10 cellular contexts compared by ENCODE assay signal in genomic region chr10:71747039-71747807, GRCh38. TPM values are rescaled to one million over a fixed set of nuclear protein-coding genes. Genes with fewer than 3 reads are reported as not detected.
DNase-seq lines count a peak whose midpoint lies in the region; ATAC-seq and TF ChIP-seq lines count a peak whose summit lies in the region.
"Had no signal": no experiment of that assay in that cellular context is flagged by ENCODE, and none has a peak within 500 bp of the region (broad histone marks: within the 10 kb centered on the region; RNA-seq: fewer than 3 reads in every experiment).

No MANE protein-coding gene starts in this region.

- H4K20me1 ChIP-seq in osteoblast (ENCODE audit: insufficient read depth, low read length): no peaks in the 10 kb centered on the region

- H3K27ac ChIP-seq in adrenal gland: peak overlapping the region in 3 of 5 donors; percentile 26 to 80 (median 66)
- peak overlapping the region; percentile 53 to 72 (median 55) for H3K27ac ChIP-seq in right lobe of liver
- peak overlapping the region; percentile 40 for H3K27ac ChIP-seq in temporal lobe (ENCODE audit: low read depth, low read length)
- no peak overlapping the region for H3K27ac ChIP-seq in osteoblast (ENCODE audit: low read depth, low read length)
- H3K27ac ChIP-seq: brain microvascular endothelial cell, KMS-11 had no signal

- no peak for DNase-seq in T-helper 2 cell treated with Interferon-gamma antibody and Interleukin-4, amounts not matched to agents 5 μg/mL and 100 μg/mL, for 36 hours (ENCODE audit: low spot score)
- DNase-seq in T-helper 2 cell: no peak
- DNase-seq in adrenal gland: no peak
- no peak for DNase-seq in right lobe of liver
- no peak for DNase-seq in DMS79 (lab: John Stamatoyannopoulos, UW)
- no peak for DNase-seq in osteoblast (ENCODE audit: insufficient read length, low spot score, missing footprints)
- DNase-seq in middle frontal gyrus (ENCODE audit: extremely low spot score, low spot score): no peak
- DNase-seq: brain microvascular endothelial cell had no signal

- intact Hi-C loops in adrenal gland (cut with DNase I): no loop called here
- intact Hi-C loops in right lobe of liver (cut with DNase I): no loop called here

- peak overlapping the region; percentile 98 for H3K27ac Mint-ChIP-seq in T-helper 2 cell treated with Interferon-gamma antibody and Interleukin-4, amounts not matched to agents 5 μg/mL and 100 μg/mL, for 36 hours

- H3K4me3 ChIP-seq in adrenal gland (no peak overlapping the region), right lobe of liver (no peak overlapping the region), osteoblast (ENCODE audit: insufficient read depth, low read length) (no peak overlapping the region)

- peaks cover 88% of the 10 kb centered on the region for H3K4me1 Mint-ChIP-seq in T-helper 2 cell treated with Interferon-gamma antibody and Interleukin-4, amounts not matched to agents 5 μg/mL and 100 μg/mL, for 36 hours (ENCODE audit: low read depth)

- WGBS in adrenal gland, 4 donors: 64 to 76% (median 72%) methylated on average over 4 to 6 of the region's 6 CpGs
- WGBS in right lobe of liver (ENCODE audit: insufficient coverage, low coverage, low lambda C conversion rate, missing lambda C conversion rate): 64% methylated on average over 3 of the region's 6 CpGs

- H3K79me2 ChIP-seq in osteoblast (ENCODE audit: insufficient read depth, low read length): no peaks in the 10 kb centered on the region

- peak overlapping the region; percentile 54 for H3K4me3 Mint-ChIP-seq in T-helper 2 cell treated with Interferon-gamma antibody and Interleukin-4, amounts not matched to agents 5 μg/mL and 100 μg/mL, for 36 hours

- no peak for TF ChIP-seq POLR2A in adrenal gland (IDR thresholded peaks at IDR 0.05)
- no peak for TF ChIP-seq POLR2A in right lobe of liver (IDR thresholded peaks at IDR 0.05)

- H3K27me3 ChIP-seq in adrenal gland (no peaks in the 10 kb centered on the region), right lobe of liver (no peaks in the 10 kb centered on the region), osteoblast (ENCODE audit: insufficient read depth, low read length) (no peaks in the 10 kb centered on the region)
- H3K27me3 ChIP-seq: brain microvascular endothelial cell had no signal

- ATAC-seq in right lobe of liver: no peak

- H3K27me3 Mint-ChIP-seq in T-helper 2 cell treated with Interferon-gamma antibody and Interleukin-4, amounts not matched to agents 5 μg/mL and 100 μg/mL, for 36 hours (ENCODE audit: low read depth): no peaks in the 10 kb centered on the region

- H3K36me3 Mint-ChIP-seq in T-helper 2 cell treated with Interferon-gamma antibody and Interleukin-4, amounts not matched to agents 5 μg/mL and 100 μg/mL, for 36 hours (ENCODE audit: low read depth): peaks cover 54% of the 10 kb centered on the region

- no peak overlapping the region for H2AFZ ChIP-seq in osteoblast (ENCODE audit: low read length)

- H3K4me1 ChIP-seq in adrenal gland (replicated peaks in 1 of 2) (peaks cover 35 to 37% of the 10 kb centered on the region in 2 donors), right lobe of liver (peaks cover 0 to 29% (median 2%) of the 10 kb centered on the region in 4 donors), osteoblast (ENCODE audit: insufficient read depth, low read length) (no peaks in the 10 kb centered on the region)

- no peaks in the 10 kb centered on the region for H3K9me3 ChIP-seq in adrenal gland (replicated peaks in 1 of 3)
- H3K9me3 ChIP-seq in right lobe of liver: no peaks in the 10 kb centered on the region
- H3K9me3 ChIP-seq in osteoblast (ENCODE audit: low read depth, low read length): peaks cover 6% of the 10 kb centered on the region

- no peak overlapping the region for H3K4me2 ChIP-seq in osteoblast (ENCODE audit: insufficient read depth, low read length)
- H3K4me2 ChIP-seq: KMS-11 had no signal

- peaks cover 8% of the 10 kb centered on the region for H3K9me3 Mint-ChIP-seq in T-helper 2 cell treated with Interferon-gamma antibody and Interleukin-4, amounts not matched to agents 5 μg/mL and 100 μg/mL, for 36 hours

- peaks cover 0 to 5% of the 10 kb centered on the region in 2 donors for H3K36me3 ChIP-seq in adrenal gland (replicated peaks in 1 of 2)
- no peaks in the 10 kb centered on the region for H3K36me3 ChIP-seq in right lobe of liver
- H3K36me3 ChIP-seq in osteoblast (ENCODE audit: insufficient read depth, low read length): peaks cover 4% of the 10 kb centered on the region
- H3K36me3 ChIP-seq: brain microvascular endothelial cell had no signal

- no peak for TF ChIP-seq CTCF in adrenal gland (IDR thresholded peaks at IDR 0.05)
- no peak for TF ChIP-seq CTCF in right lobe of liver (IDR thresholded peaks at IDR 0.05)
- TF ChIP-seq CTCF in osteoblast (IDR thresholded peaks at IDR 0.05; ENCODE audit: extremely low read depth, low read depth, low read length): no peak

RNA-seq across cellular contexts. Expression of gene VSIR, which starts 26.1 kb away (rescaled TPM):
- 10 to 100 TPM; 14.1 to 71.7 (median 41.5) TPM for total RNA-seq in adrenal gland
- 10 to 100 TPM; 10.8 to 17.1 (median 15.3) TPM for polyA plus RNA-seq in adrenal gland
- total RNA-seq in right lobe of liver: 10 to 100 TPM in 3 of 6 experiments, 1 to 10 TPM in 3; 6.1 to 17.1 (median 10.1) TPM
- total RNA-seq in temporal lobe: 5.4 TPM
- 69.5 and 75.3 TPM in 2 replicates for total RNA-seq in osteoblast

RNA-seq across cellular contexts. Expression of gene C10orf105, which starts 27.6 kb away (rescaled TPM):
- under 1 TPM in 6 of 8 donors, not detected in 2; 0.07 to 0.48 (median 0.11) TPM for total RNA-seq in adrenal gland
- polyA plus RNA-seq in adrenal gland: under 1 TPM; 0.07 to 0.08 (median 0.07) TPM
- total RNA-seq in right lobe of liver: under 1 TPM in 1 of 6 experiments, not detected in 5; 0.05 TPM
- 0.25 TPM for total RNA-seq in temporal lobe
- total RNA-seq in osteoblast: under 0.01 TPM in 1 of 2 replicates, not detected in the other
